In genomic region chr1:109657395-109657794, GRCh38 we compare ENCODE assay signal across 21 cellular contexts. TPM values are rescaled to one million over a fixed set of nuclear protein-coding genes. Genes with fewer than 3 reads are reported as not detected.
DNase-seq lines count a peak whose midpoint lies in the region; ATAC-seq, FAIRE-seq and TF ChIP-seq lines count a peak whose summit lies in the region.
"Had no signal": no experiment of that assay in that cellular context is flagged by ENCODE, and none has a peak within 500 bp of the region (broad histone marks: within the 10 kb centered on the region; RNA-seq: fewer than 3 reads in every experiment).

No MANE protein-coding gene starts in this region.

- no peak for FAIRE-seq in pancreas (lab: Jason Lieb, UNC)
- FAIRE-seq: HTR-8/SVneo had no signal

- intact Hi-C loops in activated T-helper 2 cell treated with anti-CD3 and anti-CD28 coated beads, Interferon-gamma antibody, Interleukin-2, Interleukin-4, amounts not matched to agents 10 μg/mL and 5 μg/mL and 100 μg/mL, durations not matched to agents 14 hours and 24 hours and 36 hours (cut with micrococcal nuclease) = no loop called here
- intact Hi-C loops in pancreas (cut with DNase I) = no loop called here

- TF ChIP-seq CTCF in pancreas (IDR thresholded peaks at IDR 0.05) = no peak

- H3K27ac Mint-ChIP-seq in stimulated activated naive CD8-positive, alpha-beta T cell treated with anti-CD3 and anti-CD28 coated beads, Interleukin-15, Interleukin-2, amounts not matched to agents 100 ng/mL and 50 ng/mL, for 24 hours = no peak overlapping the region
- no peak overlapping the region for H3K27ac Mint-ChIP-seq in activated T-helper 2 cell treated with anti-CD3 and anti-CD28 coated beads, Interferon-gamma antibody, Interleukin-2, Interleukin-4, amounts not matched to agents 10 μg/mL and 5 μg/mL and 100 μg/mL, durations not matched to agents 14 hours and 24 hours and 36 hours
- no peak overlapping the region for H3K27ac Mint-ChIP-seq in memory B cell

- peaks cover 14% of the 10 kb centered on the region for H3K4me1 Mint-ChIP-seq in stimulated activated naive CD8-positive, alpha-beta T cell treated with anti-CD3 and anti-CD28 coated beads, Interleukin-15, Interleukin-2, amounts not matched to agents 100 ng/mL and 50 ng/mL, for 24 hours (ENCODE audit: low read depth)
- H3K4me1 Mint-ChIP-seq in activated T-helper 2 cell treated with anti-CD3 and anti-CD28 coated beads, Interferon-gamma antibody, Interleukin-2, Interleukin-4, amounts not matched to agents 10 μg/mL and 5 μg/mL and 100 μg/mL, durations not matched to agents 14 hours and 24 hours and 36 hours (ENCODE audit: low read depth) = peaks cover 10% of the 10 kb centered on the region
- H3K4me1 Mint-ChIP-seq in memory B cell = peaks cover 6% of the 10 kb centered on the region

- no peak overlapping the region for H3K4me3 ChIP-seq in pancreas

- no peak for DNase-seq in stimulated activated naive CD8-positive, alpha-beta T cell treated with anti-CD3 and anti-CD28 coated beads, Interleukin-15, Interleukin-2, amounts not matched to agents 100 U/mL and 50 U/mL, for 24 hours
- peak; percentile 5 for DNase-seq in activated T-helper 2 cell treated with anti-CD3 and anti-CD28 coated beads, Interferon-gamma antibody, Interleukin-2, Interleukin-4, amounts not matched to agents 10 μg/mL and 5 μg/mL and 100 μg/mL, durations not matched to agents 14 hours and 24 hours and 36 hours (ENCODE audit: low spot score)
- no peak for DNase-seq in memory B cell (ENCODE audit: low spot score in 2 of 2)
- DNase-seq in pancreas = no peak
- no peak for DNase-seq in ecto neural progenitor cell (ENCODE audit: low spot score)
- DNase-seq in NCI-H446 treated with DMSO at 0.1 percent for 48 hours (lab: John Stamatoyannopoulos, UW) = no peak
- DNase-seq: activated effector memory CD4-positive, alpha-beta T cell treated with Interleukin-2 at 50 U/mL for 16 hours; cortex of kidney; DND-41; NCI-H1694; nucleus accumbens; stimulated activated CD4-positive, alpha-beta T cell treated with anti-CD3 and anti-CD28 coated beads, Interleukin-1b, Interleukin-23, amount 100 ng/mL, for 48 hours; T-helper 9 cell; testis had no signal

- no peaks in the 10 kb centered on the region for H3K36me3 Mint-ChIP-seq in stimulated activated naive CD8-positive, alpha-beta T cell treated with anti-CD3 and anti-CD28 coated beads, Interleukin-15, Interleukin-2, amounts not matched to agents 100 ng/mL and 50 ng/mL, for 24 hours (ENCODE audit: low read depth)
- H3K36me3 Mint-ChIP-seq in activated T-helper 2 cell treated with anti-CD3 and anti-CD28 coated beads, Interferon-gamma antibody, Interleukin-2, Interleukin-4, amounts not matched to agents 10 μg/mL and 5 μg/mL and 100 μg/mL, durations not matched to agents 14 hours and 24 hours and 36 hours (ENCODE audit: low read depth) = no peaks in the 10 kb centered on the region
- peaks cover 10% of the 10 kb centered on the region for H3K36me3 Mint-ChIP-seq in memory B cell

- peak overlapping the region; percentile 21 for H3K4me3 Mint-ChIP-seq in stimulated activated naive CD8-positive, alpha-beta T cell treated with anti-CD3 and anti-CD28 coated beads, Interleukin-15, Interleukin-2, amounts not matched to agents 100 ng/mL and 50 ng/mL, for 24 hours
- H3K4me3 Mint-ChIP-seq in activated T-helper 2 cell treated with anti-CD3 and anti-CD28 coated beads, Interferon-gamma antibody, Interleukin-2, Interleukin-4, amounts not matched to agents 10 μg/mL and 5 μg/mL and 100 μg/mL, durations not matched to agents 14 hours and 24 hours and 36 hours (ENCODE audit: low read depth) = peak overlapping the region; percentile 53
- peak overlapping the region; percentile 95 for H3K4me3 Mint-ChIP-seq in memory B cell

- WGBS in pancreas, 2 donors = 83 to 84% methylated on average over 4 of the region's 4 CpGs

- no peak for ATAC-seq in stimulated activated naive CD8-positive, alpha-beta T cell treated with anti-CD3 and anti-CD28 coated beads, Interleukin-15, Interleukin-2, amounts not matched to agents 100 U/mL and 50 U/mL, for 24 hours
- ATAC-seq in memory B cell (ENCODE audit: low read depth) (no peak), pancreas (no peak)
- ATAC-seq: Right ventricle myocardium inferior, sciatic nerve had no signal

- no peak overlapping the region for H3K27ac ChIP-seq in pancreas
- H3K27ac ChIP-seq: C4-2B had no signal

- H3K27me3 ChIP-seq in pancreas = no peaks in the 10 kb centered on the region
- H3K27me3 ChIP-seq: testis had no signal

- no peaks in the 10 kb centered on the region for H3K9me3 Mint-ChIP-seq in stimulated activated naive CD8-positive, alpha-beta T cell treated with anti-CD3 and anti-CD28 coated beads, Interleukin-15, Interleukin-2, amounts not matched to agents 100 ng/mL and 50 ng/mL, for 24 hours
- no peaks in the 10 kb centered on the region for H3K9me3 Mint-ChIP-seq in activated T-helper 2 cell treated with anti-CD3 and anti-CD28 coated beads, Interferon-gamma antibody, Interleukin-2, Interleukin-4, amounts not matched to agents 10 μg/mL and 5 μg/mL and 100 μg/mL, durations not matched to agents 14 hours and 24 hours and 36 hours
- H3K9me3 Mint-ChIP-seq in memory B cell = no peaks in the 10 kb centered on the region

- H3K9me3 ChIP-seq in pancreas = no peaks in the 10 kb centered on the region
- H3K9me3 ChIP-seq: testis had no signal

- peaks cover 16% of the 10 kb centered on the region for H3K27me3 Mint-ChIP-seq in stimulated activated naive CD8-positive, alpha-beta T cell treated with anti-CD3 and anti-CD28 coated beads, Interleukin-15, Interleukin-2, amounts not matched to agents 100 ng/mL and 50 ng/mL, for 24 hours
- peaks cover 12% of the 10 kb centered on the region for H3K27me3 Mint-ChIP-seq in activated T-helper 2 cell treated with anti-CD3 and anti-CD28 coated beads, Interferon-gamma antibody, Interleukin-2, Interleukin-4, amounts not matched to agents 10 μg/mL and 5 μg/mL and 100 μg/mL, durations not matched to agents 14 hours and 24 hours and 36 hours (ENCODE audit: low read depth)
- H3K27me3 Mint-ChIP-seq in memory B cell = peaks cover 3% of the 10 kb centered on the region

- H3K4me1 ChIP-seq in pancreas = peaks cover 10 to 21% (median 12%) of the 10 kb centered on the region in 3 donors

- H3K36me3 ChIP-seq in pancreas = no peaks in the 10 kb centered on the region

RNA-seq across cellular contexts. Expression of gene GSTM4, which starts 1.5 kb away (rescaled TPM):
- 13.6 and 13.9 TPM in 2 replicates for total RNA-seq in activated T-helper 2 cell treated with anti-CD3 and anti-CD28 coated beads, Interferon-gamma antibody, Interleukin-2, Interleukin-4, amounts not matched to agents 10 μg/mL and 5 μg/mL and 100 μg/mL, durations not matched to agents 14 hours and 24 hours and 36 hours
- total RNA-seq in pancreas = 10 to 100 TPM; 13.4 to 36.6 (median 16.5) TPM
- 10 to 100 TPM; 24.4 to 32.8 TPM for polyA plus RNA-seq in pancreas

RNA-seq across cellular contexts. Expression of gene GSTM2, which starts 10.5 kb away (rescaled TPM):
- total RNA-seq in activated T-helper 2 cell treated with anti-CD3 and anti-CD28 coated beads, Interferon-gamma antibody, Interleukin-2, Interleukin-4, amounts not matched to agents 10 μg/mL and 5 μg/mL and 100 μg/mL, durations not matched to agents 14 hours and 24 hours and 36 hours = 30.1 and 32.3 TPM in 2 replicates
- total RNA-seq in pancreas = 10 to 100 TPM; 10.4 to 47.5 (median 27.6) TPM
- polyA plus RNA-seq in pancreas = 100 to 1,000 TPM; 139 to 193 TPM

RNA-seq across cellular contexts. Expression of gene GSTM1, which starts 30.2 kb away (rescaled TPM):
- 112 and 113 TPM in 2 replicates for total RNA-seq in activated T-helper 2 cell treated with anti-CD3 and anti-CD28 coated beads, Interferon-gamma antibody, Interleukin-2, Interleukin-4, amounts not matched to agents 10 μg/mL and 5 μg/mL and 100 μg/mL, durations not matched to agents 14 hours and 24 hours and 36 hours
- 10 to 100 TPM in 3 of 6 donors, not detected in 3; 23.3 to 32.1 (median 26.9) TPM for total RNA-seq in pancreas
- polyA plus RNA-seq in pancreas = 10 to 100 TPM; 21.7 to 41.8 TPM
- total RNA-seq: M059J, Right ventricle myocardium inferior, testis had no signal

RNA-seq across cellular contexts. Expression of gene AMPD2, which starts 37.8 kb away (rescaled TPM):
- 77.5 and 78.4 TPM in 2 replicates for total RNA-seq in activated T-helper 2 cell treated with anti-CD3 and anti-CD28 coated beads, Interferon-gamma antibody, Interleukin-2, Interleukin-4, amounts not matched to agents 10 μg/mL and 5 μg/mL and 100 μg/mL, durations not matched to agents 14 hours and 24 hours and 36 hours
- 10 to 100 TPM; 17.6 to 48.5 (median 26.1) TPM for total RNA-seq in pancreas
- 10 to 100 TPM; 40.3 to 57.3 TPM for polyA plus RNA-seq in pancreas

RNA-seq across cellular contexts. Expression of gene GNAT2, which starts 38.0 kb away (rescaled TPM):
- 0.18 TPM in 1 of 2 replicates, not detected in the other for total RNA-seq in activated T-helper 2 cell treated with anti-CD3 and anti-CD28 coated beads, Interferon-gamma antibody, Interleukin-2, Interleukin-4, amounts not matched to agents 10 μg/mL and 5 μg/mL and 100 μg/mL, durations not matched to agents 14 hours and 24 hours and 36 hours
- under 1 TPM in 1 of 6 donors, not detected in 5; 0.60 TPM for total RNA-seq in pancreas
- polyA plus RNA-seq in pancreas = under 1 TPM in 1 of 2 donors, not detected in 1; 0.82 TPM
- total RNA-seq: Right ventricle myocardium inferior, sciatic nerve had no signal
- polyA plus RNA-seq: esophagus had no signal

Comparison
In these comparisons a context has a peak if more than half of its experiments do, and no peak if none do; other contexts are left out.
1. H3K4me3 Mint-ChIP-seq: peak in every context shown above with its lines; median percentile 95 in memory B cell; 53 in activated T-helper 2 cell treated with anti-CD3 and anti-CD28 coated beads, Interferon-gamma antibody, Interleukin-2, Interleukin-4, amounts not matched to agents 10 μg/mL and 5 μg/mL and 100 μg/mL, durations not matched to agents 14 hours and 24 hours and 36 hours; 21 in stimulated activated naive CD8-positive, alpha-beta T cell treated with anti-CD3 and anti-CD28 coated beads, Interleukin-15, Interleukin-2, amounts not matched to agents 100 ng/mL and 50 ng/mL, for 24 hours.